ENCODE assay signal across 8 cellular contexts in genomic region chr22:19909350-19910179, GRCh38. TPM values are rescaled to one million over a fixed set of nuclear protein-coding genes. Genes with fewer than 3 reads are reported as not detected.
A peak's percentile ranks its signal among the peaks of the same experiment; 100 is the strongest.
DNase-seq lines count a peak whose midpoint lies in the region; ATAC-seq and TF ChIP-seq lines count a peak whose summit lies in the region.

No MANE protein-coding gene starts in this region.

- H3K4me2 ChIP-seq in hepatocyte = no peak overlapping the region

- H4K20me1 ChIP-seq in hepatocyte (ENCODE audit: insufficient read depth, poor library complexity, severe bottlenecking) = no peaks in the 10 kb centered on the region

- no peak overlapping the region for H3K4me3 ChIP-seq in GM12865 (ENCODE audit: low read depth, low read length)
- H3K4me3 ChIP-seq in ascending aorta = no peak overlapping the region
- H3K4me3 ChIP-seq in hepatocyte = no peak overlapping the region
- no peak overlapping the region for H3K4me3 ChIP-seq in gastrocnemius medialis

- 18% methylated on average over 5 of the region's 6 CpGs for WGBS in hepatocyte (ENCODE audit: low lambda C conversion rate, missing lambda C conversion rate)

- no peak overlapping the region for H2AFZ ChIP-seq in hepatocyte

- H3K9me3 ChIP-seq in ascending aorta (no peaks in the 10 kb centered on the region), hepatocyte (ENCODE audit: low read depth) (no peaks in the 10 kb centered on the region), gastrocnemius medialis (no peaks in the 10 kb centered on the region)

- H3K4me1 ChIP-seq in ascending aorta (no peaks in the 10 kb centered on the region), hepatocyte (ENCODE audit: insufficient read depth) (peaks cover 16% of the 10 kb centered on the region), gastrocnemius medialis (no peaks in the 10 kb centered on the region)

- peak; percentile 93 for TF ChIP-seq CTCF in GM12865 (IDR thresholded peaks at IDR 0.05; ENCODE audit: insufficient read depth, low read depth, low read length, missing control alignments)
- peak; percentile 86 to 87 (median 87) for TF ChIP-seq CTCF in ascending aorta (IDR thresholded peaks at IDR 0.05)
- TF ChIP-seq CTCF in hepatocyte (IDR thresholded peaks at IDR 0.05; ENCODE audit: poor library complexity) = peak; percentile 94
- TF ChIP-seq CTCF in gastrocnemius medialis (IDR thresholded peaks at IDR 0.05 in 4 of 5, conservative IDR thresholded peaks at IDR 0.05 in 1 of 5) = peak; percentile 77 to 93 (median 87)

- H3K27me3 ChIP-seq in ascending aorta = no peaks in the 10 kb centered on the region
- H3K27me3 ChIP-seq in hepatocyte = peaks cover 3% of the 10 kb centered on the region
- no peaks in the 10 kb centered on the region for H3K27me3 ChIP-seq in gastrocnemius medialis

- in situ Hi-C loops in gastrocnemius medialis (cut with MboI; ENCODE audit: low sequenced_read_pairs in 4 of 4) = loop anchor here in 2 of 4 donors (5.0 kb wide), 1 partner anchor 177 kb away; no protein-coding TSS in a partner anchor

- no peak for TF ChIP-seq POLR2A in gastrocnemius medialis (IDR thresholded peaks at IDR 0.05)

- peak; percentile 83 for DNase-seq in GM12865 (ENCODE audit: low read depth)
- DNase-seq in NCI-H2029 (lab: John Stamatoyannopoulos, UW) = peak; percentile 29
- DNase-seq in T1000 (lab: John Stamatoyannopoulos, UW) = peak; percentile 61
- DNase-seq in ascending aorta (ENCODE audit: low spot score in 2 of 2) = peak in 1 of 2 donors; percentile 90
- DNase-seq in hepatocyte (ENCODE audit: low spot score) = peak; percentile 91
- peak; percentile 59 to 77 for DNase-seq in gastrocnemius medialis

- intact Hi-C loops in ascending aorta (cut with DNase I) (loop anchor here (1.0 to 2.0 kb wide), 2 partner anchors 39 to 179 kb away; no protein-coding TSS in a partner anchor), gastrocnemius medialis (cut with DNase I; ENCODE audit: low total_unique reads) (loop anchor here (1.0 to 2.0 kb wide), 2 partner anchors 55 to 179 kb away; partner anchors contain the start of genes GNB1L and RTL10)

- no peaks in the 10 kb centered on the region for H3K79me2 ChIP-seq in hepatocyte

- H3K27ac ChIP-seq in ascending aorta (no peak overlapping the region), hepatocyte (no peak overlapping the region), gastrocnemius medialis (no peak overlapping the region)

- H3K36me3 ChIP-seq in ascending aorta (peaks cover 33 to 41% of the 10 kb centered on the region in 2 donors), hepatocyte (replicated peaks; ENCODE audit: insufficient read depth, low read depth) (no peaks in the 10 kb centered on the region), gastrocnemius medialis (peaks cover 0 to 26% of the 10 kb centered on the region in 2 donors)

- ATAC-seq in gastrocnemius medialis (peak; percentile 93 to 94), HG03439 (IDR thresholded peaks at IDR 0.05; ENCODE audit: unreplicated experiment) (no peak), GM19395 (IDR thresholded peaks at IDR 0.05; ENCODE audit: unreplicated experiment) (no peak)

- no peaks in the 10 kb centered on the region for H3K9me2 ChIP-seq in hepatocyte (replicated peaks; ENCODE audit: insufficient read depth)

RNA-seq across cellular contexts. Expression of gene COMT, which starts 32.0 kb away (rescaled TPM):
- 150 TPM for total RNA-seq in ascending aorta
- total RNA-seq in hepatocyte = 74.5 and 78.2 TPM in 2 replicates
- 129 and 153 TPM in 2 replicates for polyA plus RNA-seq in hepatocyte
- 100 to 1,000 TPM; 154 to 255 (median 223) TPM for total RNA-seq in gastrocnemius medialis

RNA-seq across cellular contexts. Expression of gene TXNRD2, which starts 32.1 kb away (rescaled TPM):
- total RNA-seq in ascending aorta (46.0 TPM), hepatocyte (0.60 TPM in 1 of 2 replicates, not detected in the other), gastrocnemius medialis (10 to 100 TPM in 3 of 4 donors, 1 to 10 TPM in 1; 9.0 to 18.0 (median 14.4) TPM)
- polyA plus RNA-seq in hepatocyte = 1.6 and 2.1 TPM in 2 replicates

RNA-seq across cellular contexts. Expression of gene GNB1L, which starts 54.9 kb away (rescaled TPM):
- total RNA-seq in ascending aorta (7.9 TPM), hepatocyte (2.6 and 4.1 TPM in 2 replicates), gastrocnemius medialis (1 to 10 TPM; 4.4 to 9.6 (median 6.7) TPM)
- 8.5 TPM in 2 replicates for polyA plus RNA-seq in hepatocyte

RNA-seq across cellular contexts. Expression of gene RTL10, which starts 54.9 kb away (rescaled TPM):
- total RNA-seq in ascending aorta (8.8 TPM), hepatocyte (12.3 and 15.9 TPM in 2 replicates), gastrocnemius medialis (10 to 100 TPM in 1 of 4 donors, 1 to 10 TPM in 3; 3.5 to 12.8 (median 5.0) TPM)
- polyA plus RNA-seq in hepatocyte = 12.9 and 13.0 TPM in 2 replicates

Comparison
In these comparisons a context has a peak if more than half of its experiments do, and no peak if none do; other contexts are left out.
1. ATAC-seq: peak in gastrocnemius medialis (2 of 2); none in HG03439 (single experiment) and GM19395 (single experiment).
2. Peak in every context shown above with its lines, with median percentiles within 50 percentile points of each other: CTCF ChIP-seq.